In genomic region chr1:119968068-119968492, GRCh38 we compare ENCODE assay signal across 8 cellular contexts.
DNase-seq lines count a peak whose midpoint lies in the region; ATAC-seq and TF ChIP-seq lines count a peak whose summit lies in the region.

No MANE protein-coding gene starts in this region.

- H3K4me1 ChIP-seq in GM23338 (ENCODE audit: insufficient read depth) = no peaks in the 10 kb centered on the region

- peak; percentile 88 to 90 for TF ChIP-seq CTCF in GM23338 (conservative IDR thresholded peaks at IDR 0.05; ENCODE audit: low read depth in 2 of 2)

- peaks cover 4% of the 10 kb centered on the region; the same call in 1 of the 2 replicates for H3K9me2 ChIP-seq in GM23338 (ENCODE audit: insufficient read depth)

- H3K27me3 ChIP-seq in GM23338 (ENCODE audit: insufficient read depth) = no peaks in the 10 kb centered on the region

- H3K36me3 Mint-ChIP-seq in GM23338 (ENCODE audit: low read depth) = no peaks in the 10 kb centered on the region; the same call in 2 of the 3 replicates
- peaks cover 56% of the 10 kb centered on the region for H3K36me3 Mint-ChIP-seq in activated CD4-positive, alpha-beta T cell treated with anti-CD3 and anti-CD28 coated beads, Interleukin-2, amount 10 ng/mL, durations not matched to agents 24 days and 14 days (ENCODE audit: low read depth)

- no peaks in the 10 kb centered on the region for H3K27me3 Mint-ChIP-seq in GM23338 (ENCODE audit: insufficient read depth, low read depth, poor library complexity)
- no peaks in the 10 kb centered on the region for H3K27me3 Mint-ChIP-seq in activated CD4-positive, alpha-beta T cell treated with anti-CD3 and anti-CD28 coated beads, Interleukin-2, amount 10 ng/mL, durations not matched to agents 24 days and 14 days

- DNase-seq in DMS 273 (lab: John Stamatoyannopoulos, UW; ENCODE audit: unreplicated experiment) (peak; percentile 66), DMS 273 treated with DMSO at 0.1 percent for 48 hours (lab: John Stamatoyannopoulos, UW) (no peak), GM23338 (ENCODE audit: low spot score) (peak; percentile 77), NCI-H1105 (lab: John Stamatoyannopoulos, UW) (peak; percentile 45), ecto neural progenitor cell (ENCODE audit: low spot score) (peak; percentile 72), mucosa of gallbladder (ENCODE audit: low spot score) (peak; percentile 61)
- DNase-seq in activated CD4-positive, alpha-beta T cell treated with anti-CD3 and anti-CD28 coated beads, Interleukin-2, amount 10 ng/mL, durations not matched to agents 24 days and 14 days = peak; percentile 93
- DNase-seq in stimulated activated naive CD4-positive, alpha-beta T cell treated with Interleukin-2 at 50 U/mL for 16 hours (lab: John Stamatoyannopoulos, UW) = peak; percentile 62

- ATAC-seq in GM23338 = peak; percentile 95

- H3K36me3 ChIP-seq in GM23338 (ENCODE audit: insufficient read depth) = 0 out of 2 replicates have a peak, but pooled peaks cover 14% of the 10 kb centered on the region

- H2AFZ ChIP-seq in GM23338 = no peak overlapping the region

- no peaks in the 10 kb centered on the region for H3K79me2 ChIP-seq in GM23338 (replicated peaks; ENCODE audit: insufficient read depth)

- no peak overlapping the region for H3K4me2 ChIP-seq in GM23338

- no peak overlapping the region for H3K27ac Mint-ChIP-seq in GM23338
- peak overlapping the region; percentile 7 for H3K27ac Mint-ChIP-seq in activated CD4-positive, alpha-beta T cell treated with anti-CD3 and anti-CD28 coated beads, Interleukin-2, amount 10 ng/mL, durations not matched to agents 24 days and 14 days

- no peaks in the 10 kb centered on the region for H3K4me1 Mint-ChIP-seq in GM23338
- H3K4me1 Mint-ChIP-seq in activated CD4-positive, alpha-beta T cell treated with anti-CD3 and anti-CD28 coated beads, Interleukin-2, amount 10 ng/mL, durations not matched to agents 24 days and 14 days = peaks cover 11% of the 10 kb centered on the region

- no peak overlapping the region for H3K4me3 ChIP-seq in GM23338

- intact Hi-C loops in activated CD4-positive, alpha-beta T cell treated with anti-CD3 and anti-CD28 coated beads, Interleukin-2, amount 10 ng/mL, durations not matched to agents 24 days and 14 days (cut with micrococcal nuclease) = no loop called here

- H3K4me3 Mint-ChIP-seq in GM23338 = no peak overlapping the region
- no peak overlapping the region for H3K4me3 Mint-ChIP-seq in activated CD4-positive, alpha-beta T cell treated with anti-CD3 and anti-CD28 coated beads, Interleukin-2, amount 10 ng/mL, durations not matched to agents 24 days and 14 days

- H3K9me3 Mint-ChIP-seq in GM23338 = no peaks in the 10 kb centered on the region
- H3K9me3 Mint-ChIP-seq in activated CD4-positive, alpha-beta T cell treated with anti-CD3 and anti-CD28 coated beads, Interleukin-2, amount 10 ng/mL, durations not matched to agents 24 days and 14 days = peaks cover 3% of the 10 kb centered on the region

- 0 out of 2 replicates have a peak, but pooled peaks cover 4% of the 10 kb centered on the region for H4K20me1 ChIP-seq in GM23338 (replicated peaks; ENCODE audit: insufficient read depth)

- no peak overlapping the region for H3K27ac ChIP-seq in GM23338 (ENCODE audit: low read depth)

- no peaks in the 10 kb centered on the region for H3F3A ChIP-seq in GM23338 (replicated peaks; ENCODE audit: low read depth)

TF ChIP-seq in GM23338, 12 proteins besides CTCF, POLR2A, EP300 and RAD21:
- TF ChIP-seq ETS1 (IDR thresholded peaks at IDR 0.05) (no peak), CREB1 (CRISPR knock-in tag; IDR thresholded peaks at IDR 0.05; ENCODE audit: low read depth) (peak; percentile 57), ZNF331 (CRISPR knock-in tag; IDR thresholded peaks at IDR 0.05; ENCODE audit: low read depth) (no peak), ZNF114 (CRISPR knock-in tag; IDR thresholded peaks at IDR 0.05) (no peak), POLR2AphosphoS5 (IDR thresholded peaks at IDR 0.05; ENCODE audit: low read depth) (no peak), EZH2 (IDR thresholded peaks at IDR 0.05; ENCODE audit: low read depth, unreplicated experiment) (no peak), NANOG (IDR thresholded peaks at IDR 0.05; ENCODE audit: borderline replicate concordance) (no peak), STAT1 (IDR thresholded peaks at IDR 0.05; ENCODE audit: unreplicated experiment) (no peak)
